26 cellular contexts compared by ENCODE assay signal in genomic region chrX:134137353-134137752, GRCh38.
"Had no signal": no experiment of that assay in that cellular context is flagged by ENCODE, and none has a peak within 500 bp of the region (broad histone marks: within the 10 kb centered on the region; RNA-seq: fewer than 3 reads in every experiment).

No MANE protein-coding gene starts in this region.

- H3K4me1 ChIP-seq: Peyer's patch, SJSA1 had no signal

- ATAC-seq: PC-3, SK-N-SH treated with all-trans-retinoic acid at 6 μM for 48 hours, T-cell, T-helper 17 cell had no signal

- DNase-seq: Kasumi-1, MG63, NCI-H1048, NCI-H1092 treated with DMSO at 0.1 percent for 48 hours, NCI-H1105 treated with DMSO at 0.1 percent for 48 hours, NCI-H1417, NCI-H1436, NCI-H1694 treated with DMSO at 0.1 percent for 48 hours, NCI-H187 treated with DMSO at 0.1 percent for 48 hours, NCI-H2029, NCI-H2081, NCI-H2227 treated with DMSO at 0.1 percent for 48 hours, NCI-H345, NCI-H510A treated with DMSO at 0.1 percent for 48 hours, NCI-H524 treated with DMSO at 0.1 percent for 48 hours, NCI-H526 treated with DMSO at 0.1 percent for 48 hours, NCI-H774, PC-3, Peyer's patch, Right ventricle myocardium superior, RPMI8226, SHP77 treated with DMSO at 0.1 percent for 48 hours, T-cell, T-helper 17 cell had no signal

- H3K36me3 ChIP-seq: MG63, Peyer's patch, SJSA1 had no signal

- H3K27ac ChIP-seq: Peyer's patch, SJSA1 had no signal

- H3K9me3 ChIP-seq: MG63, Peyer's patch, SJSA1 had no signal

- H3K4me3 ChIP-seq: MG63, Peyer's patch, SJSA1 had no signal
